13 cellular contexts compared by ENCODE assay signal in the genomic region with DNA sequence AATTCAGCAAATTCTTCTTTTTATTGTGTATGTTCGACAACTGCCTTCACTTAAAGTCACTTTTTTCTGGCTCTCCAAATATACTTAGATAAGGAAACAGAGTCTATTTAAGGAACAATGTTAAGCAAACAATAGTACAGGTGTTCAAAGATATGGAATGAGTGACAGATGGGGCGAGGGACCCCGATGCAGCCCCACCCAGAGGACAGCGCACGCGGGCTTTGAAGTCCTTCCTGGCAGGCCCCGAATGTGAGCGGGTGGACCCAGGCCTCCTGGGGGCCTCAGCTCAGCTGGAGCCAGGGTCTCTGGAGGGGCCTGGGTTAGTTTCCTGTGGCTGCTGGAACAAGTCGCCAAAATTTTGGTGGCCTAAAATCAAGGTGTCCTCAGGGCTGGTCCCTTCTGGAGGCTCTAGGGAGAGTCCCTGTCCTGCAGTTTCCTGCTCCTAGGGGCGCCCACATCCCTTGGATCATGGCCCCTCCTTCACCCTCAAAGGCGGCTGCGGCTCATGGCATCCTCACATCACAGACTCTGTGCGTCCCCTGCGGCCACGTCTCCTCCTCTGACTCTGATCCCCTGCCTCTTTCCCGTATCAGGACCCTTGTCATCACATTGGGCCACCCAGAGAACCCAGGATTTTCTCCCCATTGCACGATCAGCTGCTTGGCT. TPM values are rescaled to one million over a fixed set of nuclear protein-coding genes. Genes with fewer than 3 reads are reported as not detected.
A peak's percentile ranks its signal among the peaks of the same experiment; 100 is the strongest.
DNase-seq lines count a peak whose midpoint lies in the region; ATAC-seq and TF ChIP-seq lines count a peak whose summit lies in the region.
"Had no signal": no experiment of that assay in that cellular context is flagged by ENCODE, and none has a peak within 500 bp of the region (broad histone marks: within the 10 kb centered on the region; RNA-seq: fewer than 3 reads in every experiment).

No MANE protein-coding gene starts in this region.

- H4K91ac ChIP-seq in neuronal stem cell (ENCODE audit: low read depth, low read length, poor library complexity) = no peak overlapping the region

- WGBS in hepatocyte (ENCODE audit: low lambda C conversion rate, missing lambda C conversion rate) = 79% methylated on average over 17 of the region's 17 CpGs
- WGBS in neuronal stem cell (ENCODE audit: extremely low coverage in 2 of 2, insufficient read length in 2 of 2, insufficient replicate concordance in 1 of 2), 2 donors = no CpG with 5 or more reads among the region's 17 CpGs

- H3K4me1 ChIP-seq in hepatocyte (ENCODE audit: insufficient read depth) (peaks cover 57% of the 10 kb centered on the region), neuronal stem cell (ENCODE audit: control insufficient read depth in 2 of 2, insufficient read depth in 1 of 2, low read depth in 1 of 2, low read length in 2 of 2) (peaks cover 0 to 1% of the 10 kb centered on the region in 2 donors), vagina (peaks cover 34% of the 10 kb centered on the region)

- H4K8ac ChIP-seq in neuronal stem cell (ENCODE audit: low read depth, low read length) = no peak overlapping the region

- ATAC-seq in Right ventricle myocardium inferior (no peak), GM21447 (IDR thresholded peaks at IDR 0.05; ENCODE audit: unreplicated experiment) (no peak)

- H3K9me3 ChIP-seq in hepatocyte (ENCODE audit: low read depth) (no peaks in the 10 kb centered on the region), neuronal stem cell (replicated peaks in 1 of 2; ENCODE audit: control insufficient read depth in 2 of 2, insufficient read depth in 1 of 2, low read depth in 1 of 2, low read length in 2 of 2) (no peaks in the 10 kb centered on the region), vagina (no peaks in the 10 kb centered on the region)

- no peak overlapping the region for H3K23ac ChIP-seq in neuronal stem cell (ENCODE audit: low read depth, low read length, poor library complexity)

- H2AFZ ChIP-seq in hepatocyte (no peak overlapping the region), neuronal stem cell (ENCODE audit: low read length) (no peak overlapping the region)

- no peaks in the 10 kb centered on the region for H3K27me3 ChIP-seq in hepatocyte
- H3K27me3 ChIP-seq in neuronal stem cell (ENCODE audit: control insufficient read depth in 3 of 3, insufficient read depth in 3 of 3, low read depth in 1 of 3, low read length in 3 of 3) = peaks cover 0 to 43% (median 0%) of the 10 kb centered on the region in 3 experiments
- no peaks in the 10 kb centered on the region for H3K27me3 ChIP-seq in vagina

- H3K4ac ChIP-seq in neuronal stem cell (ENCODE audit: low read length) = no peak overlapping the region

- no peak overlapping the region for H3K18ac ChIP-seq in neuronal stem cell (ENCODE audit: low read length)

- no peak for TF ChIP-seq POLR2A in vagina (IDR thresholded peaks at IDR 0.05)

- H2BK120ac ChIP-seq in neuronal stem cell (ENCODE audit: low read depth, low read length) = no peak overlapping the region

- H3K14ac ChIP-seq in neuronal stem cell (ENCODE audit: low read length) = no peak overlapping the region

- no peak overlapping the region for H3K9ac ChIP-seq in neuronal stem cell (ENCODE audit: low read depth, low read length, poor library complexity)

- no peaks in the 10 kb centered on the region for H3K79me1 ChIP-seq in neuronal stem cell (ENCODE audit: low read depth, low read length)

- no peaks in the 10 kb centered on the region for H3K79me2 ChIP-seq in hepatocyte

- peak overlapping the region; percentile 8 for H2AK5ac ChIP-seq in neuronal stem cell (ENCODE audit: low read depth, low read length)

- H3K27ac ChIP-seq in hepatocyte = peak overlapping the region; percentile 92
- H3K27ac ChIP-seq in neuronal stem cell (replicated peaks; ENCODE audit: low read length) = no peak overlapping the region
- H3K27ac ChIP-seq in vagina = peak overlapping the region; percentile 90

- H3K4me2 ChIP-seq in hepatocyte (no peak overlapping the region), neuronal stem cell (ENCODE audit: insufficient read depth, low read length, poor library complexity, severe bottlenecking) (no peak overlapping the region)

- no peaks in the 10 kb centered on the region for H3K9me2 ChIP-seq in hepatocyte (replicated peaks; ENCODE audit: insufficient read depth)

- H2BK12ac ChIP-seq in neuronal stem cell (ENCODE audit: low read length) = no peak overlapping the region

- DNase-seq in Right ventricle myocardium inferior (ENCODE audit: missing footprints) (peak; percentile 23), cardiac septum (ENCODE audit: low spot score) (no peak), hepatocyte (ENCODE audit: low spot score) (no peak), neuronal stem cell (ENCODE audit: low spot score) (no peak), vagina (ENCODE audit: extremely low spot score in 2 of 2) (no peak), kidney glomerular epithelial cell (lab: John Stamatoyannopoulos, UW) (no peak), HuH-7.5 (ENCODE audit: low spot score) (no peak)
- DNase-seq: NCI-H1436 treated with DMSO at 0.1 percent for 48 hours, NCI-H2081, NCI-H226, NCI-H526, PC-3 had no signal

- intact Hi-C loops in Right ventricle myocardium inferior (cut with DNase I) (no loop called here), cardiac septum (cut with DNase I) (no loop called here), vagina (cut with DNase I) (no loop called here)

- H2BK5ac ChIP-seq in neuronal stem cell (ENCODE audit: low read length) = peak overlapping the region; percentile 11

- H3K4me3 ChIP-seq in hepatocyte = no peak overlapping the region
- H3K4me3 ChIP-seq in neuronal stem cell (ENCODE audit: low read length in 2 of 2) = no peak overlapping the region
- no peak overlapping the region for H3K4me3 ChIP-seq in vagina

- no peak for TF ChIP-seq CTCF in hepatocyte (IDR thresholded peaks at IDR 0.05; ENCODE audit: poor library complexity)
- no peak for TF ChIP-seq CTCF in vagina (IDR thresholded peaks at IDR 0.05)

- no peak overlapping the region for H2BK15ac ChIP-seq in neuronal stem cell (ENCODE audit: low read length)

- H4K20me1 ChIP-seq in hepatocyte (ENCODE audit: insufficient read depth, poor library complexity, severe bottlenecking) = no peaks in the 10 kb centered on the region

- H3K36me3 ChIP-seq in hepatocyte (replicated peaks; ENCODE audit: insufficient read depth, low read depth) (no peaks in the 10 kb centered on the region), neuronal stem cell (replicated peaks in 1 of 2; ENCODE audit: control insufficient read depth in 2 of 2, insufficient read depth in 2 of 2, low read length in 2 of 2) (no peaks in the 10 kb centered on the region), vagina (no peaks in the 10 kb centered on the region)

RNA-seq across cellular contexts. Expression of a gene that starts 40.6 kb away (rescaled TPM):
- total RNA-seq in Right ventricle myocardium inferior = 0.32 TPM
- 0.57 TPM for total RNA-seq in cardiac septum
- 6.6 and 7.9 TPM in 2 replicates for total RNA-seq in hepatocyte
- polyA plus RNA-seq in hepatocyte = 3.1 and 4.0 TPM in 2 replicates
- polyA plus RNA-seq in neuronal stem cell (2013, experiment 1 of 2) = 0.08 TPM
- polyA plus RNA-seq in neuronal stem cell (2013, experiment 2 of 2) = 0.11 TPM
- 3.4 TPM for total RNA-seq in vagina
